ENCODE assay signal across 10 cellular contexts in genomic region chr21:42682661-42683060, GRCh38.
"Had no signal": no experiment of that assay in that cellular context is flagged by ENCODE, and none has a peak within 500 bp of the region (broad histone marks: within the 10 kb centered on the region; RNA-seq: fewer than 3 reads in every experiment).

No MANE protein-coding gene starts in this region.

- ATAC-seq: body of pancreas, foreskin keratinocyte, left cardiac atrium had no signal

- DNase-seq: activated T-cell treated with anti-CD3 and anti-CD28 coated beads, Interleukin-2, amount 50 U/mL, for 1 hour; body of pancreas; central memory CD4-positive, alpha-beta T cell; effector CD4-positive, alpha-beta T cell; foreskin keratinocyte; left cardiac atrium; retina; SW 1271; T1000; thyroid gland had no signal
